Comparison of ENCODE assay signal across 7 cellular contexts in the genomic region with DNA sequence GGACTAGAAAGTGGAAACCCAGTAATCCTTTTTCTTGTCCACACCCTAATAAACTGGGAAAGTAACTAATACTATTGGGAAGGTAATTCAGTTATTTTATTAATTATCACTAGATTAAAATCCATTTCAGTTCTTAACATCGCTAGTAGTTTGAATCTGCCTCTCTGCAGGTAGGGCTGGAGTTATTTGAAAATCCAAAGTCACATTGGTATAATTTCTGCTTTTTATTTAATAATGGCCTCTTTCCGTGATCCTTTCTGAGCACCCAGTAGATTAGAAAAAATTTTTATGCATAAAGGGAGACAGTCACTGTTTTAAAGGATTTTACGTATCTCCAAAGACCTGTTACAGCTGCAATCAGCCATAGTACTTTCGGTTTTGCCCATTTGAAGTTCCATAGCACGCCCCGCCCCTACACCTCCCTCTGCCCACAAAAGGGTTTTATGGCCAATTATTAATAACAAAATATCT. TPM values are rescaled to one million over a fixed set of nuclear protein-coding genes. Genes with fewer than 3 reads are reported as not detected.
A peak's percentile ranks its signal among the peaks of the same experiment; 100 is the strongest.
DNase-seq lines count a peak whose midpoint lies in the region; FAIRE-seq and TF ChIP-seq lines count a peak whose summit lies in the region.

No MANE protein-coding gene starts in this region.

- no peaks in the 10 kb centered on the region for H3K9me3 ChIP-seq in Karpas-422 (ENCODE audit: low read length)
- no peaks in the 10 kb centered on the region for H3K9me3 ChIP-seq in breast epithelium

- H3K9ac ChIP-seq in Karpas-422 (ENCODE audit: low read length) = peak overlapping the region; percentile 82

- H3K27ac ChIP-seq in Karpas-422 (ENCODE audit: low read length) (peak overlapping the region; percentile 69), breast epithelium (peak overlapping the region; percentile 82 to 93)

- H2AFZ ChIP-seq in Karpas-422 (ENCODE audit: low read length) = peak overlapping the region; percentile 97

- H3K4me3 ChIP-seq in Karpas-422 (ENCODE audit: low read length) (peak overlapping the region; percentile 98), breast epithelium (peak overlapping the region; percentile 76 to 95 (median 87))

- H3K4me1 ChIP-seq in Karpas-422 (ENCODE audit: low read length) = peaks cover 42% of the 10 kb centered on the region
- H3K4me1 ChIP-seq in breast epithelium = no peaks in the 10 kb centered on the region

- peaks cover 6% of the 10 kb centered on the region; the same call in 1 of the 2 replicates for H4K20me1 ChIP-seq in Karpas-422 (ENCODE audit: insufficient read depth, low read depth, low read length)

- H3K36me3 ChIP-seq in Karpas-422 (ENCODE audit: insufficient read depth, low read length) = peaks cover 40% of the 10 kb centered on the region
- H3K36me3 ChIP-seq in breast epithelium = no peaks in the 10 kb centered on the region

- H3K36me3 Mint-ChIP-seq in immature natural killer cell = peaks cover 11 to 31% (median 25%) of the 10 kb centered on the region in 3 donors

- TF ChIP-seq POLR2A in GM12891 (IDR thresholded peaks at IDR 0.05; ENCODE audit: low read depth, low read length) (no peak), H54 (IDR thresholded peaks at IDR 0.05; ENCODE audit: low read depth, low read length) (no peak), breast epithelium (IDR thresholded peaks at IDR 0.05) (no peak)

- intact Hi-C loops in breast epithelium (cut with DNase I; ENCODE audit: low total_unique reads) = no loop called here

- H3K27me3 Mint-ChIP-seq in immature natural killer cell (ENCODE audit: low read depth in 3 of 3) = peaks cover 10 to 11% (median 11%) of the 10 kb centered on the region in 3 donors

- FAIRE-seq in GM12891 (lab: Jason Lieb, UNC) (peak; percentile 38), H54 (lab: Jason Lieb, UNC) (no peak)

- H3K9me2 ChIP-seq in Karpas-422 (replicated peaks; ENCODE audit: insufficient read depth, low read length) = no peaks in the 10 kb centered on the region

- TF ChIP-seq CTCF in breast epithelium (IDR thresholded peaks at IDR 0.05) = no peak

- H3K9me3 Mint-ChIP-seq in immature natural killer cell = no peaks in the 10 kb centered on the region

- H3K79me2 ChIP-seq in Karpas-422 (ENCODE audit: low read length) = peaks cover 42% of the 10 kb centered on the region

- H3K4me2 ChIP-seq in Karpas-422 (ENCODE audit: low read depth, low read length, poor library complexity, severe bottlenecking) = peak overlapping the region; percentile 98

- H3K4me3 Mint-ChIP-seq in immature natural killer cell = peak overlapping the region; percentile 90 to 99 (median 92)

- peak overlapping the region; percentile 80 to 100 (median 97) for H3K27ac Mint-ChIP-seq in immature natural killer cell

- H3K27me3 ChIP-seq in Karpas-422 (ENCODE audit: low read length) (no peaks in the 10 kb centered on the region), breast epithelium (no peaks in the 10 kb centered on the region)

- DNase-seq in GM12891 (ENCODE audit: insufficient read length, low spot score) (peak; percentile 25), H54 (ENCODE audit: insufficient read length, low spot score) (peak; percentile 15), Karpas-422 (peak; percentile 77), T-helper 2 cell (peak in 4 of 5 experiments; percentile 17 to 82 (median 50)), breast epithelium (ENCODE audit: low spot score in 2 of 2) (no peak), immature natural killer cell (peak; percentile 61 to 65 (median 62))
- peak; percentile 40 for DNase-seq in stimulated activated CD4-positive, alpha-beta T cell treated with anti-CD3 and anti-CD28 coated beads, Interleukin-1b, Interleukin-23, amount 100 ng/mL, for 48 hours

- peaks cover 40 to 58% of the 10 kb centered on the region in 2 donors for H3K4me1 Mint-ChIP-seq in immature natural killer cell

TF ChIP-seq in GM12891, 5 proteins besides CTCF, POLR2A, EP300 and RAD21:
- TF ChIP-seq POU2F2 (IDR thresholded peaks at IDR 0.05; ENCODE audit: low read depth, low read length) (no peak), SPI1 (IDR thresholded peaks at IDR 0.05; ENCODE audit: low read depth, low read length) (no peak), POLR2AphosphoS5 (IDR thresholded peaks at IDR 0.05; ENCODE audit: low read depth, low read length) (no peak), PAX5 (IDR thresholded peaks at IDR 0.05; ENCODE audit: insufficient read depth, low read length, severe bottlenecking) (no peak), TAF1 (IDR thresholded peaks at IDR 0.05; ENCODE audit: low read depth, low read length) (no peak)

RNA-seq across cellular contexts. Expression of a gene that starts 0.6 kb away (rescaled TPM):
- 73.0 TPM for polyA plus RNA-seq in GM12891 (2012; ENCODE audit: low read depth, missing spikeins)
- 68.2 and 120 TPM in 2 replicates for total RNA-seq in Karpas-422 (2014; rRNA removed; shearing (Covaris generic); ENCODE audit: low replicate concordance)
- total RNA-seq in breast epithelium = 100 to 1,000 TPM in 2 of 3 donors, 10 to 100 TPM in 1; 95.2 to 139 (median 115) TPM
- 100 to 1,000 TPM in 2 of 3 donors, 10 to 100 TPM in 1; 71.0 to 133 (median 106) TPM for polyA plus RNA-seq in immature natural killer cell

RNA-seq across cellular contexts. Expression of a gene that starts 20.0 kb away (rescaled TPM):
- 188 TPM for polyA plus RNA-seq in GM12891 (2012; ENCODE audit: low read depth, missing spikeins)
- 98.7 and 217 TPM in 2 replicates for total RNA-seq in Karpas-422 (2014; rRNA removed; shearing (Covaris generic); ENCODE audit: low replicate concordance)
- total RNA-seq in breast epithelium = 100 to 1,000 TPM; 107 to 120 (median 116) TPM
- 100 to 1,000 TPM; 181 to 440 (median 187) TPM for polyA plus RNA-seq in immature natural killer cell

Comparison
In these comparisons a context has a peak if more than half of its experiments do, and no peak if none do; other contexts are left out.
1. DNase-seq: peak in GM12891 (single experiment), H54 (single experiment), Karpas-422 (single experiment), T-helper 2 cell (4 of 5), immature natural killer cell (3 of 3) and stimulated activated CD4-positive, alpha-beta T cell treated with anti-CD3 and anti-CD28 coated beads, Interleukin-1b, Interleukin-23, amount 100 ng/mL, for 48 hours (single experiment); none in breast epithelium (0 of 2).